24 cellular contexts compared by ENCODE assay signal in genomic region chr22:46363611-46364321, GRCh38.
"Had no signal": no experiment of that assay in that cellular context is flagged by ENCODE, and none has a peak within 500 bp of the region (broad histone marks: within the 10 kb centered on the region; RNA-seq: fewer than 3 reads in every experiment).

No MANE protein-coding gene starts in this region.

- H3K4me1 ChIP-seq: heart left ventricle had no signal

- H3K27me3 ChIP-seq: right lobe of liver, upper lobe of left lung had no signal

- H3K4me1 Mint-ChIP-seq: activated CD4-positive, alpha-beta T cell treated with anti-CD3 and anti-CD28 coated beads for 36 hours; activated CD8-positive, alpha-beta memory T cell treated with anti-CD3 and anti-CD28 coated beads, Interleukin-2, amount 10 ng/mL, durations not matched to agents 7 days and 5 days; activated naive CD8-positive, alpha-beta T cell treated with anti-CD3 and anti-CD28 coated beads, Interleukin-2, amount 50 U/mL, for 24 hours had no signal

- DNase-seq: activated CD4-positive, alpha-beta memory T cell treated with anti-CD3 and anti-CD28 coated beads for 36 hours; activated CD4-positive, alpha-beta T cell treated with anti-CD3 and anti-CD28 coated beads for 36 hours; activated CD8-positive, alpha-beta memory T cell treated with anti-CD3 and anti-CD28 coated beads, Interleukin-2, amount 10 ng/mL, durations not matched to agents 7 days and 5 days; activated effector memory CD4-positive, alpha-beta T cell treated with anti-CD3 and anti-CD28 coated beads, Interleukin-2, amount 50 U/mL, for 16 hours; activated naive CD4-positive, alpha-beta T cell treated with anti-CD3 and anti-CD28 coated beads, Interleukin-2, amount 50 U/mL, for 16 hours; activated naive CD8-positive, alpha-beta T cell treated with anti-CD3 and anti-CD28 coated beads, Interleukin-2, amount 50 U/mL, for 24 hours; activated T-cell treated with anti-CD3 and anti-CD28 coated beads for 4 hours; cerebellar nuclear complex; cortex of kidney; endodermal cell; left colon; naive B cell; nucleus accumbens; small intestine; stimulated activated CD4-positive, alpha-beta T cell treated with anti-CD3 and anti-CD28 coated beads, Interleukin-2, amount 100 ng/mL, for 48 hours; stimulated activated CD8-positive, alpha-beta memory T cell treated with anti-CD3 and anti-CD28 coated beads, Interleukin-4, amount 100 ng/mL, for 48 hours; stimulated activated naive CD4-positive, alpha-beta T cell; T1000 had no signal

- H3K4me3 Mint-ChIP-seq: activated CD4-positive, alpha-beta memory T cell treated with anti-CD3 and anti-CD28 coated beads for 36 hours; activated CD4-positive, alpha-beta T cell treated with anti-CD3 and anti-CD28 coated beads for 36 hours; activated CD8-positive, alpha-beta memory T cell treated with anti-CD3 and anti-CD28 coated beads, Interleukin-2, amount 10 ng/mL, durations not matched to agents 7 days and 5 days; activated naive CD8-positive, alpha-beta T cell treated with anti-CD3 and anti-CD28 coated beads, Interleukin-2, amount 50 U/mL, for 24 hours; endodermal cell; T-helper 1 cell treated with Interleukin-12 subunit alpha and Interleukin-12 subunit beta and Interleukin-4 antibody, amounts not matched to agents 30 μg/mL and 1 μg/mL, for 36 hours; WTC11 had no signal

- ATAC-seq: activated CD4-positive, alpha-beta T cell treated with anti-CD3 and anti-CD28 coated beads for 36 hours; activated CD8-positive, alpha-beta memory T cell treated with anti-CD3 and anti-CD28 coated beads, Interleukin-2, amount 10 ng/mL, durations not matched to agents 7 days and 5 days; activated naive CD8-positive, alpha-beta T cell treated with anti-CD3 and anti-CD28 coated beads, Interleukin-2, amount 50 U/mL, for 24 hours; heart left ventricle; left colon; right lobe of liver; WTC11 had no signal

- H3K27ac Mint-ChIP-seq: activated CD4-positive, alpha-beta memory T cell treated with anti-CD3 and anti-CD28 coated beads for 36 hours; activated CD4-positive, alpha-beta T cell treated with anti-CD3 and anti-CD28 coated beads for 36 hours; activated CD8-positive, alpha-beta memory T cell treated with anti-CD3 and anti-CD28 coated beads, Interleukin-2, amount 10 ng/mL, durations not matched to agents 7 days and 5 days; activated naive CD8-positive, alpha-beta T cell treated with anti-CD3 and anti-CD28 coated beads, Interleukin-2, amount 50 U/mL, for 24 hours; endodermal cell; T-helper 1 cell treated with Interleukin-12 subunit alpha and Interleukin-12 subunit beta and Interleukin-4 antibody, amounts not matched to agents 30 μg/mL and 1 μg/mL, for 36 hours; WTC11 had no signal

- H3K27ac ChIP-seq: heart left ventricle, upper lobe of left lung had no signal

- H3K4me3 ChIP-seq: heart left ventricle, lung, right lobe of liver, upper lobe of left lung had no signal

- H3K9me3 Mint-ChIP-seq: activated CD4-positive, alpha-beta memory T cell treated with anti-CD3 and anti-CD28 coated beads for 36 hours; activated naive CD8-positive, alpha-beta T cell treated with anti-CD3 and anti-CD28 coated beads, Interleukin-2, amount 50 U/mL, for 24 hours; endodermal cell; naive B cell; T-helper 1 cell treated with Interleukin-12 subunit alpha and Interleukin-12 subunit beta and Interleukin-4 antibody, amounts not matched to agents 30 μg/mL and 1 μg/mL, for 36 hours had no signal

- H3K27me3 Mint-ChIP-seq: activated CD4-positive, alpha-beta T cell treated with anti-CD3 and anti-CD28 coated beads for 36 hours; activated CD8-positive, alpha-beta memory T cell treated with anti-CD3 and anti-CD28 coated beads, Interleukin-2, amount 10 ng/mL, durations not matched to agents 7 days and 5 days; activated naive CD8-positive, alpha-beta T cell treated with anti-CD3 and anti-CD28 coated beads, Interleukin-2, amount 50 U/mL, for 24 hours had no signal

- H3K9me3 ChIP-seq: right lobe of liver, upper lobe of left lung had no signal
